21 cellular contexts compared by ENCODE assay signal in the genomic region with DNA sequence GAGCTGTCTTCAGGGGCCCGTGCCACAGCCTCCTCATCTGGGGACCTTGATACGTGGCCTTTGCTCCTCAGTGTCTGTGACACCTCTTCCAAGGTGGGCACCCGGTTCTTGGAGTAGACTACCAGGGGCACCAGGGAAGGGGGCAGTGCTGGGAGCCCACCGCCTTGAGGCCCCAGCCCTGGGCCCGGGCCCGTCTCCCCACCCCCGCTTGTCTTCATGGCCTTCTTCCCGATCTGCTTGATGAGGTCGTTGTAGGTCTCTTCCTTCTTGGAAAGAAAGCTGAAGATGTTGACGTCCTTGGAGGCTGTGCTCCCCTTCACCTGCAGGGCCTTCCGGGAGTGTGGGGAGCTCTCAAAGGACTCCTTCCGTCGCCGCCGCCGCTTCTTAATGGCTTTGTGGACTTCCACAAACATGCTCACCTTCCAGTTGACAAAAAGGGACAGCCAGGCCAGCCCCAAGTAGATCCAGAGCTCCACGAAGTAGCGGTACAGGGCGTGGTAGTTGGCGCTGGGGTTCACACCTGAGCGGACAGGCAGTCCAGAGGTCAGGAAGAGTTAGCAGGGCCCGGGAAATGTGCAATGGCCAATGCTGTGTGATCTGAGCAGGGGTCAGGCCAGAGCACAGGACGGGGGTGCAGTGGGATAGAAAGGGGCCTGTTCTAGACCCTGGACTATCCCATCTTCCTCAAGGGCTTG. TPM values are rescaled to one million over a fixed set of nuclear protein-coding genes. Genes with fewer than 3 reads are reported as not detected.
DNase-seq lines count a peak whose midpoint lies in the region; ATAC-seq, FAIRE-seq and TF ChIP-seq lines count a peak whose summit lies in the region.
"Had no signal": no experiment of that assay in that cellular context is flagged by ENCODE, and none has a peak within 500 bp of the region (broad histone marks: within the 10 kb centered on the region; RNA-seq: fewer than 3 reads in every experiment).

No MANE protein-coding gene starts in this region.

- no peaks in the 10 kb centered on the region for H3K9me3 Mint-ChIP-seq in natural killer cell treated with Interleukin-12 subunit alpha and Interleukin-12 subunit beta and Interleukin-15 and Interleukin-18, amount 100 ng/mL, for 72 hours
- H3K9me3 Mint-ChIP-seq in natural killer cell: no peaks in the 10 kb centered on the region
- peaks cover 0 to 2% of the 10 kb centered on the region in 2 donors for H3K9me3 Mint-ChIP-seq in stimulated activated naive B cell treated with anti-CD40 and anti-IgM and Interleukin-4, amounts not matched to agents 10 μg/mL and 1 μg/mL and 100 μg/mL, for 72 hours
- H3K9me3 Mint-ChIP-seq: CD8-positive, alpha-beta memory T cell had no signal

- H3K36me3 Mint-ChIP-seq in natural killer cell treated with Interleukin-12 subunit alpha and Interleukin-12 subunit beta and Interleukin-15 and Interleukin-18, amount 100 ng/mL, for 72 hours: no peaks in the 10 kb centered on the region
- no peaks in the 10 kb centered on the region for H3K36me3 Mint-ChIP-seq in natural killer cell
- H3K36me3 Mint-ChIP-seq in stimulated activated naive B cell treated with anti-CD40 and anti-IgM and Interleukin-4, amounts not matched to agents 10 μg/mL and 1 μg/mL and 100 μg/mL, for 72 hours: peaks cover 16 to 25% of the 10 kb centered on the region in 2 donors

- H3K27ac Mint-ChIP-seq in natural killer cell treated with Interleukin-12 subunit alpha and Interleukin-12 subunit beta and Interleukin-15 and Interleukin-18, amount 100 ng/mL, for 72 hours: no peak overlapping the region
- H3K27ac Mint-ChIP-seq in natural killer cell: no peak overlapping the region
- H3K27ac Mint-ChIP-seq in stimulated activated naive B cell treated with anti-CD40 and anti-IgM and Interleukin-4, amounts not matched to agents 10 μg/mL and 1 μg/mL and 100 μg/mL, for 72 hours: peak overlapping the region; percentile 57
- H3K27ac Mint-ChIP-seq: CD8-positive, alpha-beta memory T cell; HFFc6 had no signal

- peak; percentile 15 for DNase-seq in natural killer cell treated with Interleukin-12 subunit alpha and Interleukin-12 subunit beta and Interleukin-15 and Interleukin-18, amount 100 ng/mL, for 72 hours (ENCODE audit: low spot score)
- DNase-seq in natural killer cell (no peak), left lobe of liver (ENCODE audit: low spot score) (no peak), NCI-H82 (lab: John Stamatoyannopoulos, UW) (no peak), OCI-M1 (lab: John Stamatoyannopoulos, UW) (no peak), frontal cortex (ENCODE audit: low spot score in 2 of 2) (no peak)
- DNase-seq in stimulated activated naive B cell treated with anti-CD40 and anti-IgM and Interleukin-4, amounts not matched to agents 10 μg/mL and 1 μg/mL and 100 μg/mL, for 72 hours: no peak
- DNase-seq: 8988T, AML-193, Caco-2, DMS 273 treated with DMSO at 0.1 percent for 48 hours, DMS79 treated with DMSO at 0.1 percent for 48 hours, EL, HCEC 1CT, HFFc6 had no signal

- intact Hi-C loops in natural killer cell (cut with micrococcal nuclease): no loop called here

- no peaks in the 10 kb centered on the region for H3K27me3 Mint-ChIP-seq in natural killer cell treated with Interleukin-12 subunit alpha and Interleukin-12 subunit beta and Interleukin-15 and Interleukin-18, amount 100 ng/mL, for 72 hours
- H3K27me3 Mint-ChIP-seq in natural killer cell (ENCODE audit: low read depth in 2 of 2): no peaks in the 10 kb centered on the region
- H3K27me3 Mint-ChIP-seq in stimulated activated naive B cell treated with anti-CD40 and anti-IgM and Interleukin-4, amounts not matched to agents 10 μg/mL and 1 μg/mL and 100 μg/mL, for 72 hours: peaks cover 17 to 62% of the 10 kb centered on the region in 2 donors

- H3K4me1 Mint-ChIP-seq in natural killer cell treated with Interleukin-12 subunit alpha and Interleukin-12 subunit beta and Interleukin-15 and Interleukin-18, amount 100 ng/mL, for 72 hours (ENCODE audit: low read depth in 2 of 2): peaks cover 0 to 2% of the 10 kb centered on the region in 2 donors
- peaks cover 0 to 6% of the 10 kb centered on the region in 2 donors for H3K4me1 Mint-ChIP-seq in natural killer cell
- peaks cover 8 to 16% of the 10 kb centered on the region in 2 donors for H3K4me1 Mint-ChIP-seq in stimulated activated naive B cell treated with anti-CD40 and anti-IgM and Interleukin-4, amounts not matched to agents 10 μg/mL and 1 μg/mL and 100 μg/mL, for 72 hours

- no peak for ATAC-seq in natural killer cell treated with Interleukin-12 subunit alpha and Interleukin-12 subunit beta and Interleukin-15 and Interleukin-18, amount 100 ng/mL, for 72 hours
- no peak for ATAC-seq in natural killer cell
- peak; percentile 47 for ATAC-seq in left lobe of liver
- no peak for ATAC-seq in stimulated activated naive B cell treated with anti-CD40 and anti-IgM and Interleukin-4, amounts not matched to agents 10 μg/mL and 1 μg/mL and 100 μg/mL, for 72 hours (replicated peaks)

- no peak overlapping the region for H3K4me3 Mint-ChIP-seq in natural killer cell treated with Interleukin-12 subunit alpha and Interleukin-12 subunit beta and Interleukin-15 and Interleukin-18, amount 100 ng/mL, for 72 hours
- H3K4me3 Mint-ChIP-seq in natural killer cell: no peak overlapping the region
- no peak overlapping the region for H3K4me3 Mint-ChIP-seq in stimulated activated naive B cell treated with anti-CD40 and anti-IgM and Interleukin-4, amounts not matched to agents 10 μg/mL and 1 μg/mL and 100 μg/mL, for 72 hours
- H3K4me3 Mint-ChIP-seq: CD8-positive, alpha-beta memory T cell; HFFc6 had no signal

- no peak for FAIRE-seq in frontal cortex (lab: Jason Lieb, UNC)
- FAIRE-seq: G401.6, GM12891, GM19239, H1, HTR-8/SVneo had no signal

- no peak for TF ChIP-seq CTCF in natural killer cell (IDR thresholded peaks at IDR 0.05)

RNA-seq across cellular contexts. Expression of gene KCNK5, which starts 37.9 kb away (rescaled TPM):
- total RNA-seq in natural killer cell treated with Interleukin-12 subunit alpha and Interleukin-12 subunit beta and Interleukin-15 and Interleukin-18, amount 100 ng/mL, for 72 hours: 10 to 100 TPM in 1 of 2 donors, 1 to 10 TPM in 1; 2.1 to 10.9 TPM
- total RNA-seq in natural killer cell (under 1 TPM in 2 of 3 donors, not detected in 1; 0.16 to 0.50 TPM), left lobe of liver (62.3 TPM), frontal cortex (under 0.01 TPM)
- total RNA-seq: HFFc6 had no signal
